Comparison of ENCODE assay signal across 8 cellular contexts in genomic region chr1:10941891-10942541, GRCh38.
DNase-seq lines count a peak whose midpoint lies in the region; ATAC-seq, FAIRE-seq and TF ChIP-seq lines count a peak whose summit lies in the region.

No MANE protein-coding gene starts in this region.

- ATAC-seq in omental fat pad (ENCODE audit: low FRiP score) = no peak
- ATAC-seq in HG03135 (IDR thresholded peaks at IDR 0.05; ENCODE audit: unreplicated experiment) = no peak

- DNase-seq in NCI-H2107 (lab: John Stamatoyannopoulos, UW) (peak; percentile 50), NCI-H2107 treated with DMSO at 0.1 percent for 48 hours (lab: John Stamatoyannopoulos, UW; ENCODE audit: unreplicated experiment) (no peak), NCI-H1105 treated with DMSO at 0.1 percent for 48 hours (lab: John Stamatoyannopoulos, UW) (peak; percentile 34), fibroblast of gingiva (ENCODE audit: low read depth) (peak; percentile 38), omental fat pad (ENCODE audit: low spot score) (peak; percentile 43), urothelium cell line (ENCODE audit: low spot score) (peak; percentile 79)
- peak; percentile 20 for DNase-seq in activated CD8-positive, alpha-beta memory T cell treated with anti-CD3 and anti-CD28 coated beads, Interleukin-2, amount 50 U/mL, for 24 hours (ENCODE audit: extremely low read depth)

- peak; percentile 65 for FAIRE-seq in urothelium cell line (lab: Jason Lieb, UNC)

- TF ChIP-seq CTCF in omental fat pad (IDR thresholded peaks at IDR 0.05) = peak in 1 of 3 donors; percentile 57
